Comparison of ENCODE assay signal across 12 cellular contexts in the genomic region with DNA sequence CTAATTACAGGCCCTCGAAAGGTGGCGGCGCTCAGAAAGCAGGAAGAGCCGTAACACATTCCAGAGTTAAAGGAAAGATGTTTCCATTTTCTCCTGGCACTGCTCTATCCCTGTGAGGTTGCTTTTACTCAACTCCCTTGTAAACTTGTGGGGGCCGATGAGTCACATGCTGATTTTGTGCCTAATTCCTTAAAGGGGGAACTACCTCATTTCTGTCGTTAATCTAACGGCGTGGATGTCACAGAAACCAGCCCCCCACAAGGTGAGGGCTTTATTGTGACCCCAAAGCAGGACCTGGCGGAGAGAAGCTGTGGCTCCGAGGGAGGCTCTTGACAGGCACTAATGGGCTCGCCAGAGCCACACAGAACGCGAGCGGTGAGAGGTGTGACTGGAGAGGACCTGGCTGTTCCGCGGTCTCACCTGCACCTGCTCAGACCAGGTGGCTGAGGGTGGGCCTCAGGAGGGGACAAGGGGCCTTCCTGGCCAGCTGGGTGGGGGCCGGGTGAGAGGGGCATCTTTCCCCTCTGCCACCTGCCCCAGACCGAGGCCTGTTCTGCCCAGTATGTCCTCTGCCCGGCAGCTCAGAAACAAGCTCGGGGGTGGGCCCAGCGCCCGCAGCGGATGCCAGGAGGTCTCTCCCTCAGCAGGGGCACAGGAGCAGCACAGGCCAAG. TPM values are rescaled to one million over a fixed set of nuclear protein-coding genes. Genes with fewer than 3 reads are reported as not detected.
DNase-seq lines count a peak whose midpoint lies in the region; ATAC-seq and TF ChIP-seq lines count a peak whose summit lies in the region.
"Had no signal": no experiment of that assay in that cellular context is flagged by ENCODE, and none has a peak within 500 bp of the region (broad histone marks: within the 10 kb centered on the region; RNA-seq: fewer than 3 reads in every experiment).

No MANE protein-coding gene starts in this region.

- H3K27ac Mint-ChIP-seq in mesothelial cell of epicardium: peak overlapping the region; percentile 57

- peaks cover 31% of the 10 kb centered on the region for H3K4me1 Mint-ChIP-seq in mesothelial cell of epicardium

- no peak overlapping the region for H3K4me3 Mint-ChIP-seq in mesothelial cell of epicardium
- H3K4me3 Mint-ChIP-seq: naive thymus-derived CD8-positive, alpha-beta T cell had no signal

- peaks cover 16% of the 10 kb centered on the region for H3K4me1 ChIP-seq in GM23248 (ENCODE audit: insufficient read depth)
- H3K4me1 ChIP-seq: uterus had no signal

- no peaks in the 10 kb centered on the region for H3K9me3 ChIP-seq in GM23248 (ENCODE audit: low read depth)
- H3K9me3 ChIP-seq: uterus had no signal

- H4K20me1 ChIP-seq in GM23248 (ENCODE audit: insufficient read depth): no peaks in the 10 kb centered on the region

- H3K27ac ChIP-seq in GM23248: peak overlapping the region; percentile 49
- H3K27ac ChIP-seq: SK-N-MC had no signal

- DNase-seq in AG08396 (ENCODE audit: low spot score) (peak; percentile 77), GM23248 (peak; percentile 87), astrocyte of the hippocampus (ENCODE audit: low read depth, low spot score) (peak; percentile 62), mesothelial cell of epicardium (ENCODE audit: low spot score in 2 of 2, unreplicated experiment in 2 of 2) (no peak), inferior parietal cortex (ENCODE audit: extremely low spot score) (no peak)
- DNase-seq: naive thymus-derived CD8-positive, alpha-beta T cell had no signal

- ATAC-seq in GM19455 (IDR thresholded peaks at IDR 0.05; ENCODE audit: unreplicated experiment): no peak
- no peak for ATAC-seq in GM21717 (IDR thresholded peaks at IDR 0.05; ENCODE audit: unreplicated experiment)
- no peak for ATAC-seq in HG03378 (IDR thresholded peaks at IDR 0.05; ENCODE audit: unreplicated experiment)
- ATAC-seq: naive thymus-derived CD8-positive, alpha-beta T cell had no signal

- H3K4me2 ChIP-seq in GM23248 (ENCODE audit: unreplicated experiment): peak overlapping the region; percentile 65

- TF ChIP-seq CTCF in mesothelial cell of epicardium (IDR thresholded peaks at IDR 0.05; ENCODE audit: unreplicated experiment): no peak

- peak overlapping the region; percentile 80 for H2AFZ ChIP-seq in GM23248

- 52 to 53% methylated on average over 17 to 20 of the region's 23 CpGs for WGBS in GM23248 (ENCODE audit: low coverage in 1 of 2, low lambda C conversion rate in 2 of 2, missing lambda C conversion rate in 2 of 2), 2 experiments

- in situ Hi-C loops in GM23248 (cut with MboI): no loop called here

- H3F3A ChIP-seq in GM23248 (ENCODE audit: insufficient read depth): no peaks in the 10 kb centered on the region

- H3K36me3 Mint-ChIP-seq in mesothelial cell of epicardium: peaks cover 2% of the 10 kb centered on the region
- H3K36me3 Mint-ChIP-seq: naive thymus-derived CD8-positive, alpha-beta T cell had no signal

- H3K9ac ChIP-seq in GM23248: peak overlapping the region; percentile 55; the same call in 1 of the 2 replicates

- H3K4me3 ChIP-seq in GM23248: 0 out of 2 replicates have a peak overlapping the region, but pooled peaks have one; percentile 30
- H3K4me3 ChIP-seq: SK-N-MC, uterus had no signal

- H3K9me2 ChIP-seq in GM23248 (ENCODE audit: insufficient read depth): no peaks in the 10 kb centered on the region

- no peaks in the 10 kb centered on the region for H3K36me3 ChIP-seq in GM23248 (ENCODE audit: low read depth)
- H3K36me3 ChIP-seq: uterus had no signal

- H3K27me3 Mint-ChIP-seq in mesothelial cell of epicardium (ENCODE audit: low read depth): no peaks in the 10 kb centered on the region
- H3K27me3 Mint-ChIP-seq: naive thymus-derived CD8-positive, alpha-beta T cell had no signal

- H3K79me2 ChIP-seq in GM23248 (ENCODE audit: insufficient read depth): no peaks in the 10 kb centered on the region

- peaks cover 7% of the 10 kb centered on the region for H3K9me3 Mint-ChIP-seq in mesothelial cell of epicardium
- H3K9me3 Mint-ChIP-seq: naive thymus-derived CD8-positive, alpha-beta T cell had no signal

- H3K27me3 ChIP-seq in GM23248 (replicated peaks; ENCODE audit: insufficient read depth): no peaks in the 10 kb centered on the region
- H3K27me3 ChIP-seq: uterus had no signal

RNA-seq across cellular contexts. Expression of gene CALML3, which starts 50.9 kb away (rescaled TPM):
- not detected in 2 replicates for total RNA-seq in GM23248 (2014; rRNA removed; shearing (Covaris generic))
- polyA plus RNA-seq in GM23248 (2016; fragmentation: Nextera tagmentation; extraction: Ambion mirVana): not detected in 2 replicates
- 0.07 TPM in 1 of 3 replicates, not detected in the others for total RNA-seq in mesothelial cell of epicardium
- total RNA-seq: activated CD8-positive, alpha-beta memory T cell treated with anti-CD3 and anti-CD28 coated beads for 36 hours; naive thymus-derived CD8-positive, alpha-beta T cell; uterus had no signal
- polyA plus RNA-seq: naive thymus-derived CD8-positive, alpha-beta T cell had no signal

Comparison
In these comparisons a context has a peak if more than half of its experiments do, and no peak if none do; other contexts are left out.
1. DNase-seq: peak in AG08396 (single experiment), GM23248 (single experiment) and astrocyte of the hippocampus (single experiment); none in mesothelial cell of epicardium (0 of 2) and inferior parietal cortex (single experiment).